Comparison of ENCODE assay signal across 10 cellular contexts in the genomic region with DNA sequence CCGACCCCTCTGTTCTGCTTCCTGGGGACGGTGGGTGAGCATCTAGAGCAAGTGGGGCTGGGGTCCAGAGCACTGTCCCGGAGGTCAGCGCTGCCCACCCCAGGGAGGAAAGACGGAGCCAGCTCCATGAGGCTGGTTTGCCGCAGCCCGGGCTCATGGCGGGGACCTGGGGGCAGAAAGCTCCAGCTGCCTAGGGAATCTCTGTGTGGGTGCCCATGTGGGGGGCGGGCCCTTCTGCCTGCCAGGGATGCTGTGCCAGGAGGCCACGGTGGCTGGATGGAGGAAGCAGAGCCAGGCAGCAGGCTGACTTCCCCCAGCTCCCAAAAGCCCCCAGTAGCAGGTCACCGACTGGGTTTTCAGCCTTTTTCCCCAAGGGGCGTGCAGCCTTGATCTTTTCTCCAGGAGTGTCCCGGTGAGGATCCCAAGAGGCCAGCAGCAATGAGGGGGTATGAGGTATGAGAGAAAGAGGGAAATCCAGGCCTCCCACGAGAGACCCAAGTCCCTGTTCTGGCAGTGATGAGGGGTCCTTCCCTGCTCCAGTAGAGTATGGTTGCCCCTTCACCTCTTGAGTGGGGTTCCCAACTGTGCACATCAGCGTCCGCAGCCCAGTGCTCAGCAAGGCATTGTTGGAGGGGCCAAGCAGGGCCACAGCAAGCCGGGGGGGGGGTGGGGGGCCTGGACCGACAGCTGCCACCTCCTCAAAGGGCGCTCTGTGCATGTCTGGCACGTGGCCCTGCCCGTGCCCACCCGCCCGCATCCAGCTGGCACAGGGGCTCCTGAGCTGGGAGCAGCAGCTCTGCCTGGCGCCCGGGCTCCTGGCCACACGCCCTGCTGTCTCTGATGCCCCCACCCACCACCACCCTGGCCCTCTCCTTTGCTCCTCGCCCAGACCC. TPM values are rescaled to one million over a fixed set of nuclear protein-coding genes. Genes with fewer than 3 reads are reported as not detected.
DNase-seq lines count a peak whose midpoint lies in the region; FAIRE-seq and TF ChIP-seq lines count a peak whose summit lies in the region.
"Had no signal": no experiment of that assay in that cellular context is flagged by ENCODE, and none has a peak within 500 bp of the region (broad histone marks: within the 10 kb centered on the region; RNA-seq: fewer than 3 reads in every experiment).

No MANE protein-coding gene starts in this region.

- peak overlapping the region; percentile 81 for H3K4me3 Mint-ChIP-seq in glutamatergic neuron (ENCODE audit: unreplicated experiment)
- H3K4me3 Mint-ChIP-seq: activated CD4-positive, alpha-beta T cell treated with anti-CD3 and anti-CD28 coated beads, Interleukin-2, amount 10 ng/mL, durations not matched to agents 7 days and 5 days had no signal

- TF ChIP-seq POLR2A in sigmoid colon (IDR thresholded peaks at IDR 0.05), result no peak

- TF ChIP-seq CTCF in glutamatergic neuron (IDR thresholded peaks at IDR 0.05; ENCODE audit: partially characterized antibody, unreplicated experiment) (no peak), sigmoid colon (IDR thresholded peaks at IDR 0.05) (no peak), kidney (IDR thresholded peaks at IDR 0.05; ENCODE audit: borderline replicate concordance, extremely low read depth, insufficient read depth) (no peak)

- intact Hi-C loops in sigmoid colon (cut with DNase I) (no loop called here), kidney (cut with DNase I) (no loop called here)

- H3K9me3 Mint-ChIP-seq in glutamatergic neuron (ENCODE audit: unreplicated experiment), result peaks cover 11% of the 10 kb centered on the region
- H3K9me3 Mint-ChIP-seq: activated CD4-positive, alpha-beta T cell treated with anti-CD3 and anti-CD28 coated beads, Interleukin-2, amount 10 ng/mL, durations not matched to agents 7 days and 5 days had no signal

- H3K4me1 ChIP-seq in SJCRH30 (peaks cover 24% of the 10 kb centered on the region), sigmoid colon (peaks cover 0 to 55% (median 46%) of the 10 kb centered on the region in 4 donors), kidney (ENCODE audit: control insufficient read depth in 1 of 2, insufficient read depth in 1 of 2, low read depth in 1 of 2, low read length in 2 of 2) (peaks cover 29 to 31% of the 10 kb centered on the region in 2 donors)

- TF ChIP-seq EP300 in sigmoid colon (IDR thresholded peaks at IDR 0.05), result no peak

- H3K27me3 Mint-ChIP-seq in glutamatergic neuron (ENCODE audit: unreplicated experiment), result peaks cover 14% of the 10 kb centered on the region

- DNase-seq in H7, result peak; percentile 60
- DNase-seq in SJCRH30, result no peak
- DNase-seq in glutamatergic neuron, result no peak
- DNase-seq in sigmoid colon, result peak; percentile 65
- DNase-seq in GDM1 (lab: John Stamatoyannopoulos, UW), result no peak
- DNase-seq in AML-193 (lab: John Stamatoyannopoulos, UW), result no peak
- no peak for DNase-seq in activated naive CD4-positive, alpha-beta T cell (lab: John Stamatoyannopoulos, UW)
- no peak for DNase-seq in kidney
- DNase-seq: activated CD4-positive, alpha-beta T cell treated with anti-CD3 and anti-CD28 coated beads, Interleukin-2, amount 10 ng/mL, durations not matched to agents 7 days and 5 days had no signal

- no peaks in the 10 kb centered on the region for H3K27me3 ChIP-seq in H7 (ENCODE audit: control insufficient read depth, insufficient read depth, low read length)
- H3K27me3 ChIP-seq in SJCRH30, result no peaks in the 10 kb centered on the region
- no peaks in the 10 kb centered on the region for H3K27me3 ChIP-seq in sigmoid colon
- H3K27me3 ChIP-seq: foreskin keratinocyte had no signal

- H3K9me3 ChIP-seq in SJCRH30 (replicated peaks) (no peaks in the 10 kb centered on the region), sigmoid colon (no peaks in the 10 kb centered on the region), kidney (ENCODE audit: control insufficient read depth in 1 of 2, low read length in 2 of 2) (no peaks in the 10 kb centered on the region)

- no peak overlapping the region for H3K4me3 ChIP-seq in H7 (ENCODE audit: insufficient read depth, low read depth, low read length)
- no peak overlapping the region; the same call in 1 of the 2 replicates for H3K4me3 ChIP-seq in SJCRH30
- H3K4me3 ChIP-seq in sigmoid colon, result no peak overlapping the region
- peak overlapping the region in 1 of 2 donors; percentile 84 for H3K4me3 ChIP-seq in kidney (ENCODE audit: low read length in 2 of 2)

- H3K36me3 Mint-ChIP-seq in glutamatergic neuron (ENCODE audit: unreplicated experiment), result no peaks in the 10 kb centered on the region

- WGBS in sigmoid colon, 2 donors, result 65 to 79% methylated on average over 27 of the region's 27 CpGs

- H3K27ac ChIP-seq in SJCRH30, result peak overlapping the region; percentile 38
- H3K27ac ChIP-seq in sigmoid colon, result peak overlapping the region in 3 of 4 donors; percentile 90 to 96 (median 94)
- H3K27ac ChIP-seq in kidney (ENCODE audit: low read depth in 2 of 2, low read length in 2 of 2), result no peak overlapping the region

- no peak for FAIRE-seq in kidney (lab: Jason Lieb, UNC)

- peak overlapping the region in 1 of 2 donors; percentile 71 for H3K9ac ChIP-seq in kidney (ENCODE audit: low read length in 2 of 2)

- H3K4me1 Mint-ChIP-seq in glutamatergic neuron (ENCODE audit: low read depth, unreplicated experiment), result peaks cover 33% of the 10 kb centered on the region

- peak overlapping the region; percentile 93 for H3K27ac Mint-ChIP-seq in glutamatergic neuron (ENCODE audit: unreplicated experiment)
- H3K27ac Mint-ChIP-seq: activated CD4-positive, alpha-beta T cell treated with anti-CD3 and anti-CD28 coated beads, Interleukin-2, amount 10 ng/mL, durations not matched to agents 7 days and 5 days had no signal

- H3K36me3 ChIP-seq in H7 (replicated peaks; ENCODE audit: control insufficient read depth, insufficient read depth, low read length) (peaks cover 2% of the 10 kb centered on the region), SJCRH30 (no peaks in the 10 kb centered on the region), sigmoid colon (no peaks in the 10 kb centered on the region), kidney (ENCODE audit: control insufficient read depth in 1 of 2, insufficient read depth in 2 of 2, low read length in 2 of 2) (no peaks in the 10 kb centered on the region)

RNA-seq across cellular contexts. Expression of a gene that starts 15.6 kb away (rescaled TPM):
- 63.0 and 68.4 TPM in 2 replicates for total RNA-seq in H7 (2014; rRNA removed; shearing (Covaris generic))
- total RNA-seq in SJCRH30 (2014; rRNA removed; shearing (Covaris generic)), result 17.4 and 21.7 TPM in 2 replicates
- total RNA-seq in glutamatergic neuron (ENCODE audit: unreplicated experiment) (212 TPM), sigmoid colon (10 to 100 TPM; 21.7 to 42.9 (median 32.4) TPM), kidney (123 TPM)
- polyA plus RNA-seq in sigmoid colon (10 to 100 TPM; 45.0 to 82.3 (median 72.6) TPM), kidney (ENCODE audit: insufficient read depth, low read depth, low replicate concordance) (69.1 TPM)

RNA-seq across cellular contexts. Expression of a gene that starts 48.2 kb away (rescaled TPM):
- total RNA-seq in H7 (2014; rRNA removed; shearing (Covaris generic)), result not detected in 2 replicates
- not detected in 2 replicates for total RNA-seq in SJCRH30 (2014; rRNA removed; shearing (Covaris generic))
- not detected for total RNA-seq in glutamatergic neuron (ENCODE audit: unreplicated experiment)
- total RNA-seq in sigmoid colon, result not detected
- 10 to 100 TPM in 1 of 3 donors, under 1 TPM in 1, not detected in 1; 0.48 to 16.8 TPM for polyA plus RNA-seq in sigmoid colon
- total RNA-seq in kidney, result not detected
- not detected for polyA plus RNA-seq in kidney (ENCODE audit: insufficient read depth, low read depth, low replicate concordance)
- total RNA-seq: activated CD4-positive, alpha-beta T cell treated with anti-CD3 and anti-CD28 coated beads, Interleukin-2, amount 10 ng/mL, durations not matched to agents 7 days and 5 days; foreskin keratinocyte had no signal
- polyA plus RNA-seq: foreskin keratinocyte had no signal

Comparison
In these comparisons a context has a peak if more than half of its experiments do, and no peak if none do; other contexts are left out.
1. DNase-seq: peak in H7 (single experiment) and sigmoid colon (single experiment); none in SJCRH30 (0 of 2), glutamatergic neuron (single experiment), GDM1 (single experiment), AML-193 (0 of 2), activated naive CD4-positive, alpha-beta T cell (0 of 4) and kidney (single experiment).
2. H3K27ac ChIP-seq: peak in SJCRH30 (single experiment) and sigmoid colon (3 of 4); none in kidney (0 of 2).